In genomic region chr17:55601874-55602364, GRCh38 we compare ENCODE assay signal across 8 cellular contexts.
DNase-seq lines count a peak whose midpoint lies in the region; ATAC-seq and TF ChIP-seq lines count a peak whose summit lies in the region.

No MANE protein-coding gene starts in this region.

- TF ChIP-seq CTCF in HFFc6 (IDR thresholded peaks at IDR 0.05) = peak; percentile 92
- peak; percentile 89 for TF ChIP-seq CTCF in choroid plexus epithelial cell (conservative IDR thresholded peaks at IDR 0.05; ENCODE audit: low read depth, low read length)

- POLR2A ChIA-PET in naive thymus-derived CD4-positive, alpha-beta T cell (lab: Charles Lee) = no interaction called here

- no peaks in the 10 kb centered on the region for H3K27me3 ChIP-seq in naive thymus-derived CD4-positive, alpha-beta T cell (ENCODE audit: control insufficient read depth in 2 of 2, insufficient read depth in 2 of 2, low read length in 2 of 2)

- intact Hi-C loops in naive thymus-derived CD4-positive, alpha-beta T cell (cut with micrococcal nuclease) = loop anchor here (1.0 to 10.0 kb wide), 5 partner anchors 25 to 1113 kb away; no protein-coding TSS in a partner anchor

- H3K36me3 Mint-ChIP-seq in HFFc6 (ENCODE audit: low read depth) = peaks cover 27% of the 10 kb centered on the region
- peaks cover 0 to 26% (median 0%) of the 10 kb centered on the region in 5 donors for H3K36me3 Mint-ChIP-seq in naive thymus-derived CD4-positive, alpha-beta T cell

- no peaks in the 10 kb centered on the region for H3K4me1 ChIP-seq in naive thymus-derived CD4-positive, alpha-beta T cell (ENCODE audit: control insufficient read depth in 2 of 2, insufficient read depth in 2 of 2, low read length in 2 of 2)

- H3K4me1 Mint-ChIP-seq in HFFc6 (ENCODE audit: low read depth) = peaks cover 6% of the 10 kb centered on the region
- no peaks in the 10 kb centered on the region for H3K4me1 Mint-ChIP-seq in naive thymus-derived CD4-positive, alpha-beta T cell

- H3K4me3 ChIP-seq in choroid plexus epithelial cell (ENCODE audit: low read depth, low read length) = no peak overlapping the region
- H3K4me3 ChIP-seq in naive thymus-derived CD4-positive, alpha-beta T cell (ENCODE audit: low read length) = no peak overlapping the region

- no peaks in the 10 kb centered on the region for H3K36me3 ChIP-seq in naive thymus-derived CD4-positive, alpha-beta T cell (ENCODE audit: control insufficient read depth in 2 of 3, insufficient read depth in 3 of 3, low read length in 3 of 3)

- H3K4me3 Mint-ChIP-seq in HFFc6 = no peak overlapping the region
- H3K4me3 Mint-ChIP-seq in naive thymus-derived CD4-positive, alpha-beta T cell = no peak overlapping the region

- no peak overlapping the region for H3K27ac ChIP-seq in naive thymus-derived CD4-positive, alpha-beta T cell (ENCODE audit: low read depth, low read length)

- H3K9me3 ChIP-seq in naive thymus-derived CD4-positive, alpha-beta T cell (ENCODE audit: control insufficient read depth in 2 of 3, low read length in 3 of 3) = peaks cover 0 to 11% (median 0%) of the 10 kb centered on the region in 3 experiments

- ATAC-seq in naive thymus-derived CD4-positive, alpha-beta T cell = peak; percentile 50
- ATAC-seq in GM18907 (IDR thresholded peaks at IDR 0.05; ENCODE audit: unreplicated experiment) = no peak

- CTCF ChIA-PET in naive thymus-derived CD4-positive, alpha-beta T cell (lab: Charles Lee) = interaction anchor here (0.6 to 6.6 kb wide), 13 partner anchors 10 to 166 kb away, joined by 3 to 100 read pairs (median 4); no protein-coding TSS in a partner anchor

- DNase-seq in GDM1 (lab: John Stamatoyannopoulos, UW) (peak; percentile 21), HFFc6 (peak; percentile 50), NOMO-1 treated with DMSO at 0.1 percent for 48 hours (lab: John Stamatoyannopoulos, UW; ENCODE audit: unreplicated experiment) (peak; percentile 39), choroid plexus epithelial cell (ENCODE audit: low read depth) (peak; percentile 84), T-helper 9 cell (no peak), superior temporal gyrus (ENCODE audit: extremely low spot score) (no peak)
- DNase-seq in naive thymus-derived CD4-positive, alpha-beta T cell = peak in 6 of 9 donors; percentile 13 to 44 (median 28)

- H3K27me3 Mint-ChIP-seq in HFFc6 (ENCODE audit: insufficient read depth) = peaks cover 25% of the 10 kb centered on the region
- peaks cover 11 to 28% (median 19%) of the 10 kb centered on the region in 5 donors for H3K27me3 Mint-ChIP-seq in naive thymus-derived CD4-positive, alpha-beta T cell

- peaks cover 30% of the 10 kb centered on the region for H3K9me3 Mint-ChIP-seq in HFFc6
- H3K9me3 Mint-ChIP-seq in naive thymus-derived CD4-positive, alpha-beta T cell = peaks cover 0 to 42% (median 27%) of the 10 kb centered on the region in 11 donors

- H3K27ac Mint-ChIP-seq in HFFc6 = no peak overlapping the region
- H3K27ac Mint-ChIP-seq in naive thymus-derived CD4-positive, alpha-beta T cell = no peak overlapping the region

Comparison
In these comparisons a context has a peak if more than half of its experiments do, and no peak if none do; other contexts are left out.
1. DNase-seq: peak in GDM1 (single experiment), HFFc6 (single experiment), NOMO-1 treated with DMSO at 0.1 percent for 48 hours (single experiment), choroid plexus epithelial cell (single experiment) and naive thymus-derived CD4-positive, alpha-beta T cell (6 of 9); none in T-helper 9 cell (single experiment) and superior temporal gyrus (single experiment).